Comparison of ENCODE assay signal across 8 cellular contexts in the genomic region with DNA sequence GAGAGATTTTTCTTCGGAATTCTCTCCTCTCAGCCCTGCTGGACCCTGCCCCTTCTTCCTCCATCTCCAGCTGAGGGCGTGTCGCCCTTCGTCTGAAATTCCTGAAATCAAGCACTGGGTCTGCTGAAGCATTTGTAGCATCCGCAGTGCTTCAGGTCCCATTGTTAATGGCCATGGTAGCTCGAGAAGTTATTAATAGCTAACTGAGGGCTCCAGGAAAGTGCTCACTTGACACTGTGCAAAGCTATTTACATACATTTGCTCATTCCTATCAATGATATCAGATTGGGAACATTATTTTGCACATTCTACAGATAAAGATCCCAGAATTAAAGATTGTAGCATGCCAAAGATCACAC. TPM values are rescaled to one million over a fixed set of nuclear protein-coding genes. Genes with fewer than 3 reads are reported as not detected.
A peak's percentile ranks its signal among the peaks of the same experiment; 100 is the strongest.
DNase-seq lines count a peak whose midpoint lies in the region; ATAC-seq and TF ChIP-seq lines count a peak whose summit lies in the region.

No MANE protein-coding gene starts in this region.

- no peak for DNase-seq in WERI-Rb-1
- DNase-seq in left cardiac atrium = no peak
- DNase-seq in skeletal muscle cell (ENCODE audit: low read depth) = no peak
- no peak for DNase-seq in SHP77 treated with DMSO at 0.1 percent for 48 hours (lab: John Stamatoyannopoulos, UW)
- DNase-seq in glomerular visceral epithelial cell (ENCODE audit: extremely low spot score) = no peak
- no peak for DNase-seq in OCI-M2 (lab: John Stamatoyannopoulos, UW; ENCODE audit: unreplicated experiment)

- H3K27me3 ChIP-seq in WERI-Rb-1 (ENCODE audit: insufficient read depth, low read depth, severe bottlenecking) = no peaks in the 10 kb centered on the region

- TF ChIP-seq CTCF in WERI-Rb-1 (IDR thresholded peaks at IDR 0.05; ENCODE audit: low read depth, low read length) = no peak

- H3K36me3 ChIP-seq in WERI-Rb-1 = peaks cover 23% of the 10 kb centered on the region

- intact Hi-C loops in left cardiac atrium (cut with DNase I) = loop anchor here in 1 of 2 donors (10.0 kb wide), 2 partner anchors 74 to 804 kb away; a partner anchor contains a TSS

- peak; percentile 9 for ATAC-seq in GM18502 (IDR thresholded peaks at IDR 0.05; ENCODE audit: poor library complexity, unreplicated experiment)
- peak; percentile 24 for ATAC-seq in HG02642 (IDR thresholded peaks at IDR 0.05; ENCODE audit: poor library complexity, unreplicated experiment)
- ATAC-seq in left cardiac atrium = peak; percentile 18 to 47

- H3K27ac ChIP-seq in WERI-Rb-1 = peak overlapping the region; percentile 83

- no peaks in the 10 kb centered on the region for H3K9me3 ChIP-seq in WERI-Rb-1 (ENCODE audit: severe bottlenecking)

- H3K4me3 ChIP-seq in WERI-Rb-1 (ENCODE audit: low read depth, low read length) = peak overlapping the region; percentile 82
- peak overlapping the region; percentile 100 for H3K4me3 ChIP-seq in skeletal muscle cell (ENCODE audit: low read depth, low read length)

RNA-seq across cellular contexts. Expression of a gene that starts 0.5 kb away (rescaled TPM):
- total RNA-seq in left cardiac atrium = 10 to 100 TPM; 13.6 to 15.3 TPM

RNA-seq across cellular contexts. Expression of a gene that starts 0.7 kb away (rescaled TPM):
- 10 to 100 TPM; 17.3 to 18.2 TPM for total RNA-seq in left cardiac atrium

RNA-seq across cellular contexts. Expression of a gene that starts 58.2 kb away (rescaled TPM):
- 1 to 10 TPM; 1.6 to 2.7 TPM for total RNA-seq in left cardiac atrium
